ENCODE assay signal across 1 cellular context in the genomic region with DNA sequence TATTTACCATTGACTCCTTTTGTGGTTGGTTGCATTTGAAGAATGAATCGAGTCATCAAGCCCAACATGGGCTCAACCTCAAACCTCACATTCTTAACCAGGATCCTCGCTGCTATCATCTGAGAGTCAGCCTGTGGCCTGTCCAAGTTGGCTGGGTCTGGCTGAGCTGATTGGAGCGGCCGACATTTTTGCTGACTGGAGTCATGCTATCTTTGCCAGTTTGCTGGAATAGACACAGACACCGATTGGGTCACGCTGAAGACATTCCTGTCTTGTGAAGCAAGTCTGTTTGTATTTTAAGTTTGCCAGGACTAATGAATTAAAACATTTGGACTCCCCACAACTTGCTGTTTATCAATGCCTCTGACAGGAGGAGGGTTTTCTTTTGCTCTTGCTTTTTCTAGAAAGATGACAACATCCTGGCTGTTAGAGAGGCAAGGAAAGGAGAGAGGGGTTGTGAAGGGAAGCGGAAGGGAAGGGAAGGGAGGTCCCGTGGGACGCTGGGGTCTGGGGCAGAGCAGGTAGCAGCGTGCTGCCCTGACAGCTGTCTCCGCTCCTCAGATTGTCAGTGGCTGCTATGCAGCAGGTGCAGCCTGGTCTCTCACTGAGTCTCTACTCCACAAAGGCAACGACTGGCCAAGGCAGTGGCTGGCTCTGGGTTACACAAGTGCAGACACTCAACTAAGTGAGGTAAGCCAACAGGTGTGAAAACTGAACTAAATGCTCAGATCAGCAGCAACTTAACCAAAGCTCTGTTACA.
A peak's percentile ranks its signal among the peaks of the same experiment; 100 is the strongest.
TF ChIP-seq lines count a peak whose summit lies in the region.

Gene MAP3K7CL, plus strand, starts transcription at position 411 of the 760 bp plus-strand sequence. CDS start 2,701 bp downstream, outside the sequence.

TF ChIP-seq in IMR-90, 13 proteins besides CTCF, POLR2A, EP300 and RAD21:
- TF ChIP-seq BHLHE40 (IDR thresholded peaks at IDR 0.05; ENCODE audit: low read depth, low read length) (peak; percentile 82; the same call in 1 of the 2 replicates), MAZ (IDR thresholded peaks at IDR 0.05; ENCODE audit: borderline replicate concordance, low read depth, low read length) (peak; percentile 22; the same call in 1 of the 2 replicates), NFE2L2 (IDR thresholded peaks at IDR 0.05; ENCODE audit: low read depth, low read length) (peak; percentile 68; the same call in 1 of the 2 replicates), RCOR1 (IDR thresholded peaks at IDR 0.05; ENCODE audit: insufficient replicate concordance, low read length) (peak; percentile 33), MXI1 (IDR thresholded peaks at IDR 0.05; ENCODE audit: borderline replicate concordance, low read depth, low read length) (0 out of 2 replicates have a peak, but pooled peaks have one; percentile 55), CEBPB (IDR thresholded peaks at IDR 0.05; ENCODE audit: low read depth, low read length) (peak; percentile 93), MAFK (IDR thresholded peaks at IDR 0.05; ENCODE audit: low read depth, low read length) (peak; percentile 95), RFX5 (IDR thresholded peaks at IDR 0.05; ENCODE audit: low read depth, low read length) (no peak), FOS (IDR thresholded peaks at IDR 0.05; ENCODE audit: low read depth, low read length) (peak; percentile 75), CHD1 (IDR thresholded peaks at IDR 0.05; ENCODE audit: low read depth, low read length) (no peak), SMC3 (IDR thresholded peaks at IDR 0.05; ENCODE audit: low read depth, low read length) (no peak)
- TF ChIP-seq, protein P1, sequence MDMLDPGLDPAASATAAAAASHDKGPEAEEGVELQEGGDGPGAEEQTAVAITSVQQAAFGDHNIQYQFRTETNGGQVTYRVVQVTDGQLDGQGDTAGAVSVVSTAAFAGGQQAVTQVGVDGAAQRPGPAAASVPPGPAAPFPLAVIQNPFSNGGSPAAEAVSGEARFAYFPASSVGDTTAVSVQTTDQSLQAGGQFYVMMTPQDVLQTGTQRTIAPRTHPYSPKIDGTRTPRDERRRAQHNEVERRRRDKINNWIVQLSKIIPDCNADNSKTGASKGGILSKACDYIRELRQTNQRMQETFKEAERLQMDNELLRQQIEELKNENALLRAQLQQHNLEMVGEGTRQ (IDR thresholded peaks at IDR 0.05; ENCODE audit: low read depth, low read length), result no peak
- TF ChIP-seq, protein P2, sequence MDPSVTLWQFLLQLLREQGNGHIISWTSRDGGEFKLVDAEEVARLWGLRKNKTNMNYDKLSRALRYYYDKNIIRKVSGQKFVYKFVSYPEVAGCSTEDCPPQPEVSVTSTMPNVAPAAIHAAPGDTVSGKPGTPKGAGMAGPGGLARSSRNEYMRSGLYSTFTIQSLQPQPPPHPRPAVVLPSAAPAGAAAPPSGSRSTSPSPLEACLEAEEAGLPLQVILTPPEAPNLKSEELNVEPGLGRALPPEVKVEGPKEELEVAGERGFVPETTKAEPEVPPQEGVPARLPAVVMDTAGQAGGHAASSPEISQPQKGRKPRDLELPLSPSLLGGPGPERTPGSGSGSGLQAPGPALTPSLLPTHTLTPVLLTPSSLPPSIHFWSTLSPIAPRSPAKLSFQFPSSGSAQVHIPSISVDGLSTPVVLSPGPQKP (IDR thresholded peaks at IDR 0.05; ENCODE audit: borderline replicate concordance, low read depth, low read length), result no peak
